21 cellular contexts compared by ENCODE assay signal in genomic region chr2:113227698-113228097, GRCh38. TPM values are rescaled to one million over a fixed set of nuclear protein-coding genes. Genes with fewer than 3 reads are reported as not detected.
"Had no signal": no experiment of that assay in that cellular context is flagged by ENCODE, and none has a peak within 500 bp of the region (broad histone marks: within the 10 kb centered on the region; RNA-seq: fewer than 3 reads in every experiment).

No MANE protein-coding gene starts in this region.

- H3K36me3 Mint-ChIP-seq: brain; immature natural killer cell; naive thymus-derived CD8-positive, alpha-beta T cell; stimulated activated memory B cell treated with anti-CD40 and anti-IgM and Interleukin-4, amounts not matched to agents 10 μg/mL and 1 μg/mL and 100 μg/mL, for 72 hours had no signal

- H3K4me3 Mint-ChIP-seq: activated T-cell treated with anti-CD3 and anti-CD28 coated beads, Interleukin-2, amount 50 U/mL, for 72 hours; immature natural killer cell; naive thymus-derived CD8-positive, alpha-beta T cell; stimulated activated memory B cell treated with anti-CD40 and anti-IgM and Interleukin-4, amounts not matched to agents 10 μg/mL and 1 μg/mL and 100 μg/mL, for 72 hours had no signal

- H3K4me1 ChIP-seq: foreskin keratinocyte, lower lobe of right lung, testis, vagina had no signal

- H3K27me3 ChIP-seq: foreskin keratinocyte, hepatocyte, testis, vagina had no signal

- H3K4me2 ChIP-seq: hepatocyte had no signal

- H3K9me3 Mint-ChIP-seq: activated T-cell treated with anti-CD3 and anti-CD28 coated beads, Interleukin-2, amount 50 U/mL, for 72 hours; immature natural killer cell; naive thymus-derived CD8-positive, alpha-beta T cell; stimulated activated memory B cell treated with anti-CD40 and anti-IgM and Interleukin-4, amounts not matched to agents 10 μg/mL and 1 μg/mL and 100 μg/mL, for 72 hours had no signal

- H3K27ac Mint-ChIP-seq: activated T-cell treated with anti-CD3 and anti-CD28 coated beads, Interleukin-2, amount 50 U/mL, for 72 hours; immature natural killer cell; naive thymus-derived CD8-positive, alpha-beta T cell; stimulated activated memory B cell treated with anti-CD40 and anti-IgM and Interleukin-4, amounts not matched to agents 10 μg/mL and 1 μg/mL and 100 μg/mL, for 72 hours had no signal

- H3K4me3 ChIP-seq: hepatocyte, lower lobe of right lung, testis, vagina had no signal

- H3K27me3 Mint-ChIP-seq: brain; stimulated activated memory B cell treated with anti-CD40 and anti-IgM and Interleukin-4, amounts not matched to agents 10 μg/mL and 1 μg/mL and 100 μg/mL, for 72 hours had no signal

- DNase-seq: activated effector memory CD4-positive, alpha-beta T cell treated with anti-CD3 and anti-CD28 coated beads, Interleukin-2, amount 50 U/mL, for 16 hours; activated naive CD4-positive, alpha-beta T cell treated with anti-CD3 and anti-CD28 coated beads, Interleukin-2, amount 50 U/mL, for 16 hours; activated T-cell treated with anti-CD3 and anti-CD28 coated beads, Interleukin-2, amount 50 U/mL, for 72 hours; foreskin keratinocyte; glutamatergic neuron; immature natural killer cell; lower lobe of right lung; posterior cingulate gyrus; small intestine; stimulated activated CD4-positive, alpha-beta T cell treated with anti-CD3 and anti-CD28 coated beads, Interleukin-2, amount 100 ng/mL, for 24 hours; T-helper 1 cell; T-helper 9 cell; testis had no signal

- H3K27ac ChIP-seq: foreskin keratinocyte, hepatocyte, lower lobe of right lung, testis, vagina had no signal

- H3K9me3 ChIP-seq: lower lobe of right lung, testis, vagina had no signal

- H3K36me3 ChIP-seq: lower lobe of right lung, vagina had no signal

- ATAC-seq: activated T-cell treated with anti-CD3 and anti-CD28 coated beads, Interleukin-2, amount 50 U/mL, for 72 hours; foreskin keratinocyte; left lobe of liver; lower lobe of right lung; naive thymus-derived CD8-positive, alpha-beta T cell; sciatic nerve; stimulated activated memory B cell treated with anti-CD40 and anti-IgM and Interleukin-4, amounts not matched to agents 10 μg/mL and 1 μg/mL and 100 μg/mL, for 72 hours had no signal

RNA-seq across cellular contexts. Expression of gene PAX8, which starts 51.0 kb away (rescaled TPM):
- total RNA-seq: chondrocyte, hepatocyte had no signal
